8 cellular contexts compared by ENCODE assay signal in genomic region chr7:129367700-129368388, GRCh38.
DNase-seq lines count a peak whose midpoint lies in the region; ATAC-seq and TF ChIP-seq lines count a peak whose summit lies in the region.

No MANE protein-coding gene starts in this region.

- POLR2A ChIA-PET in HCT116 (lab: Charles Lee) = no interaction called here

- peak; percentile 91 for TF ChIP-seq RAD21 in HCT116 (IDR thresholded peaks at IDR 0.05; ENCODE audit: low read depth)

- DNase-seq in GDM1 (lab: John Stamatoyannopoulos, UW) (peak; percentile 34), HCT116 (ENCODE audit: low read depth, low spot score) (peak; percentile 49), NAMALWA (ENCODE audit: low spot score) (peak; percentile 91), SW480 (ENCODE audit: low spot score) (peak; percentile 56), adipocyte (ENCODE audit: low read depth) (peak; percentile 87), cardiac septum (ENCODE audit: low spot score) (peak; percentile 86), posterior cingulate gyrus (peak; percentile 61 to 95 (median 80)), upper lobe of left lung (peak in 1 of 2 donors; percentile 86)

- WGBS in upper lobe of left lung, 2 donors = 1 to 5% methylated on average over 11 of the region's 11 CpGs

- no peak overlapping the region for H3K27ac ChIP-seq in HCT116 (ENCODE audit: low read depth, low read length)
- peak overlapping the region; percentile 64 to 80 (median 78) for H3K27ac ChIP-seq in upper lobe of left lung

- H3K79me2 ChIP-seq in HCT116 (ENCODE audit: insufficient read depth, low read length) = no peaks in the 10 kb centered on the region

- H3K27me3 ChIP-seq in HCT116 (ENCODE audit: insufficient read depth, low read length) (no peaks in the 10 kb centered on the region), adipocyte (replicated peaks; ENCODE audit: control insufficient read depth, insufficient read depth, low read length) (no peaks in the 10 kb centered on the region), upper lobe of left lung (peaks cover 0 to 3% (median 0%) of the 10 kb centered on the region in 4 donors)

- no peaks in the 10 kb centered on the region for H3K9me2 ChIP-seq in HCT116 (ENCODE audit: insufficient read depth)

- H3K4me3 ChIP-seq in HCT116 (replicated peaks in 1 of 2; ENCODE audit: low read depth in 1 of 2, low read length in 2 of 2) = no peak overlapping the region
- peak overlapping the region; percentile 69 for H3K4me3 ChIP-seq in adipocyte (ENCODE audit: low read length)
- peak overlapping the region in 3 of 4 donors; percentile 18 to 47 (median 46) for H3K4me3 ChIP-seq in upper lobe of left lung

- intact Hi-C loops in HCT116 (cut with micrococcal nuclease) (loop anchor here (1.0 to 2.0 kb wide), 2 partner anchors 104 to 277 kb away; no protein-coding TSS in a partner anchor), cardiac septum (cut with DNase I) (loop anchor here (1.0 to 10.0 kb wide), 3 partner anchors 104 to 457 kb away; no protein-coding TSS in a partner anchor), posterior cingulate gyrus (cut with DNase I) (loop anchor here (2.0 to 5.0 kb wide), 4 partner anchors 64 to 279 kb away; partner anchors contain the start of gene STRIP2)

- H3K9me3 ChIP-seq in HCT116 (ENCODE audit: control insufficient read depth in 1 of 2, insufficient read depth in 1 of 2, low read depth in 1 of 2, low read length in 2 of 2) (no peaks in the 10 kb centered on the region), adipocyte (ENCODE audit: control insufficient read depth, low read length) (no peaks in the 10 kb centered on the region), upper lobe of left lung (no peaks in the 10 kb centered on the region)

- H3K36me3 ChIP-seq in HCT116 (ENCODE audit: control insufficient read depth in 1 of 2, insufficient read depth in 2 of 2, low read length in 2 of 2) (no peaks in the 10 kb centered on the region), adipocyte (ENCODE audit: control insufficient read depth, insufficient read depth, low read length, severe bottlenecking) (no peaks in the 10 kb centered on the region), upper lobe of left lung (no peaks in the 10 kb centered on the region)

- TF ChIP-seq POLR2A in HCT116 (IDR thresholded peaks at IDR 0.05; ENCODE audit: borderline replicate concordance, extremely low read depth, insufficient read depth, insufficient read length) (no peak), upper lobe of left lung (IDR thresholded peaks at IDR 0.05) (peak in 3 of 4 donors; percentile 27 to 94 (median 86))

- peak; percentile 95 for ATAC-seq in HCT116
- peak; percentile 87 to 95 for ATAC-seq in upper lobe of left lung (ENCODE audit: low FRiP score in 2 of 2)

- H4K20me1 ChIP-seq in HCT116 (ENCODE audit: insufficient read depth) = peaks cover 4% of the 10 kb centered on the region; the same call in 1 of the 2 replicates

- TF ChIP-seq EP300 in upper lobe of left lung (IDR thresholded peaks at IDR 0.05) = peak in 2 of 4 donors; percentile 85 to 86

- RAD21 ChIA-PET in HCT116 (lab: Charles Lee; ENCODE audit: low non-redundant PET in 1 of 2, low total read pairs in 2 of 2, uncharacterized antibody in 2 of 2, unreplicated experiment in 2 of 2) = interaction anchor here (0.6 to 1.5 kb wide), 9 partner anchors 86 to 643 kb away, joined by 3 to 8 read pairs (median 3); no protein-coding TSS in a partner anchor

- CTCF ChIA-PET in HCT116 (lab: Charles Lee) = interaction anchor here (0.6 to 4.4 kb wide), 27 partner anchors 8 to 646 kb away, joined by 3 to 52 read pairs (median 4); no protein-coding TSS in a partner anchor

- H3K9ac ChIP-seq in HCT116 (ENCODE audit: low read length) (no peak overlapping the region), adipocyte (ENCODE audit: low read length) (peak overlapping the region; percentile 16)

- TF ChIP-seq CTCF in HCT116 (IDR thresholded peaks at IDR 0.05 in 2 of 3, conservative IDR thresholded peaks at IDR 0.05 in 1 of 3; ENCODE audit: borderline replicate concordance in 1 of 3, insufficient read depth in 1 of 3, low read depth in 2 of 3, low read length in 2 of 3) = peak; percentile 80 to 90 (median 86)
- TF ChIP-seq CTCF in upper lobe of left lung (IDR thresholded peaks at IDR 0.05) = peak; percentile 62 to 91 (median 84)

- peak overlapping the region; percentile 8; the same call in 1 of the 2 replicates for H3K4me2 ChIP-seq in HCT116 (ENCODE audit: low read length)

- BruUV-seq in HCT116 (replicated peaks; lab: Mats Ljungman, UMichigan) = no TSS peak

- no peak overlapping the region for H2AFZ ChIP-seq in HCT116 (ENCODE audit: low read depth, low read length, poor library complexity, severe bottlenecking)

- H3K4me1 ChIP-seq in HCT116 (ENCODE audit: control insufficient read depth in 1 of 2, insufficient read depth in 2 of 2, low read length in 2 of 2) (peaks cover 2 to 8% of the 10 kb centered on the region in 2 experiments; a peak in 2 of 4 replicates), adipocyte (ENCODE audit: control insufficient read depth, insufficient read depth, low read length) (peaks cover 11% of the 10 kb centered on the region), upper lobe of left lung (peaks cover 8 to 21% (median 21%) of the 10 kb centered on the region in 4 donors)

TF ChIP-seq in HCT116, 20 proteins besides CTCF, POLR2A, EP300 and RAD21:
- TF ChIP-seq, protein P1, sequence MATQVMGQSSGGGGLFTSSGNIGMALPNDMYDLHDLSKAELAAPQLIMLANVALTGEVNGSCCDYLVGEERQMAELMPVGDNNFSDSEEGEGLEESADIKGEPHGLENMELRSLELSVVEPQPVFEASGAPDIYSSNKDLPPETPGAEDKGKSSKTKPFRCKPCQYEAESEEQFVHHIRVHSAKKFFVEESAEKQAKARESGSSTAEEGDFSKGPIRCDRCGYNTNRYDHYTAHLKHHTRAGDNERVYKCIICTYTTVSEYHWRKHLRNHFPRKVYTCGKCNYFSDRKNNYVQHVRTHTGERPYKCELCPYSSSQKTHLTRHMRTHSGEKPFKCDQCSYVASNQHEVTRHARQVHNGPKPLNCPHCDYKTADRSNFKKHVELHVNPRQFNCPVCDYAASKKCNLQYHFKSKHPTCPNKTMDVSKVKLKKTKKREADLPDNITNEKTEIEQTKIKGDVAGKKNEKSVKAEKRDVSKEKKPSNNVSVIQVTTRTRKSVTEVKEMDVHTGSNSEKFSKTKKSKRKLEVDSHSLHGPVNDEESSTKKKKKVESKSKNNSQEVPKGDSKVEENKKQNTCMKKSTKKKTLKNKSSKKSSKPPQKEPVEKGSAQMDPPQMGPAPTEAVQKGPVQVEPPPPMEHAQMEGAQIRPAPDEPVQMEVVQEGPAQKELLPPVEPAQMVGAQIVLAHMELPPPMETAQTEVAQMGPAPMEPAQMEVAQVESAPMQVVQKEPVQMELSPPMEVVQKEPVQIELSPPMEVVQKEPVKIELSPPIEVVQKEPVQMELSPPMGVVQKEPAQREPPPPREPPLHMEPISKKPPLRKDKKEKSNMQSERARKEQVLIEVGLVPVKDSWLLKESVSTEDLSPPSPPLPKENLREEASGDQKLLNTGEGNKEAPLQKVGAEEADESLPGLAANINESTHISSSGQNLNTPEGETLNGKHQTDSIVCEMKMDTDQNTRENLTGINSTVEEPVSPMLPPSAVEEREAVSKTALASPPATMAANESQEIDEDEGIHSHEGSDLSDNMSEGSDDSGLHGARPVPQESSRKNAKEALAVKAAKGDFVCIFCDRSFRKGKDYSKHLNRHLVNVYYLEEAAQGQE (IDR thresholded peaks at IDR 0.05; ENCODE audit: low read depth) = no peak
- TF ChIP-seq MAX (IDR thresholded peaks at IDR 0.05) (no peak), EZH2 (IDR thresholded peaks at IDR 0.05) (no peak), FOSL1 (IDR thresholded peaks at IDR 0.05; ENCODE audit: low read depth) (no peak), EZH2phosphoT487 (IDR thresholded peaks at IDR 0.05; ENCODE audit: borderline replicate concordance) (no peak), POLR2AphosphoS5 (IDR thresholded peaks at IDR 0.05; ENCODE audit: low read depth, low read length) (no peak), TCF7L2 (IDR thresholded peaks at IDR 0.05; ENCODE audit: borderline replicate concordance, extremely low read depth, insufficient read depth, insufficient read length) (no peak), EGR1 (IDR thresholded peaks at IDR 0.05; ENCODE audit: low read depth) (no peak), ELF1 (IDR thresholded peaks at IDR 0.05; ENCODE audit: borderline replicate concordance, low read depth) (no peak), ZFX (IDR thresholded peaks at IDR 0.05) (no peak)

Comparison
In these comparisons a context has a peak if more than half of its experiments do, and no peak if none do; other contexts are left out.
1. H3K4me3 ChIP-seq: peak in adipocyte (single experiment) and upper lobe of left lung (3 of 4); none in HCT116 (0 of 2).